Comparison of ENCODE assay signal across 8 cellular contexts in genomic region chr12:55933158-55933798, GRCh38. TPM values are rescaled to one million over a fixed set of nuclear protein-coding genes. Genes with fewer than 3 reads are reported as not detected.
DNase-seq lines count a peak whose midpoint lies in the region; ATAC-seq and TF ChIP-seq lines count a peak whose summit lies in the region.

No MANE protein-coding gene starts in this region.

- peaks cover 38 to 43% (median 42%) of the 10 kb centered on the region in 3 donors for H3K4me1 Mint-ChIP-seq in IgD-negative memory B cell
- peaks cover 59% of the 10 kb centered on the region for H3K4me1 Mint-ChIP-seq in MCF 10A (ENCODE audit: insufficient read depth, unreplicated experiment)

- H3K27ac Mint-ChIP-seq in IgD-negative memory B cell, result peak overlapping the region; percentile 59 to 98 (median 85)
- peak overlapping the region; percentile 89 for H3K27ac Mint-ChIP-seq in MCF 10A (ENCODE audit: low read depth, unreplicated experiment)

- POLR2A ChIA-PET in MCF 10A (lab: Yijun Ruan, JAX), result interaction anchor here (0.6 to 12.6 kb wide), 39 partner anchors 9 to 1777 kb away, joined by 3 to 207 read pairs (median 4); partner anchors contain the start of genes CBX5, CD63, DNAJC14 and ESYT1

- H3K9me3 Mint-ChIP-seq in IgD-negative memory B cell (no peaks in the 10 kb centered on the region), MCF 10A (ENCODE audit: unreplicated experiment) (no peaks in the 10 kb centered on the region)

- H3K36me3 Mint-ChIP-seq in IgD-negative memory B cell, result no peaks in the 10 kb centered on the region
- peaks cover 39% of the 10 kb centered on the region for H3K36me3 Mint-ChIP-seq in MCF 10A (ENCODE audit: insufficient read depth, unreplicated experiment)

- no TSS peak for BruUV-seq in MCF 10A (replicated peaks; lab: Mats Ljungman, UMichigan)

- ATAC-seq in GM18868 (IDR thresholded peaks at IDR 0.05; ENCODE audit: unreplicated experiment) (no peak), GM19328 (IDR thresholded peaks at IDR 0.05; ENCODE audit: unreplicated experiment) (no peak)

- CTCF ChIA-PET in MCF 10A (lab: Yijun Ruan, JAX), result interaction anchor here (0.6 to 2.7 kb wide), 16 partner anchors 9 to 203 kb away, joined by 3 to 8 read pairs (median 4); partner anchors contain the start of genes DNAJC14, ORMDL2 and SARNP

- H3K4me3 Mint-ChIP-seq in IgD-negative memory B cell (peak overlapping the region; percentile 90 to 100 (median 98)), MCF 10A (ENCODE audit: unreplicated experiment) (peak overlapping the region; percentile 79)

- DNase-seq in AG20443 (ENCODE audit: low spot score) (peak; percentile 50), MCF 10A (ENCODE audit: unreplicated experiment) (peak; percentile 95), myocyte (ENCODE audit: low read depth) (peak; percentile 42), NCI-H1436 (lab: John Stamatoyannopoulos, UW) (no peak), NCI-H146 treated with DMSO at 0.1 percent for 48 hours (lab: John Stamatoyannopoulos, UW; ENCODE audit: unreplicated experiment) (no peak)

- no peak for TF ChIP-seq CTCF in MCF 10A (IDR thresholded peaks at IDR 0.05; ENCODE audit: unreplicated experiment)

- H3K27me3 Mint-ChIP-seq in IgD-negative memory B cell, result no peaks in the 10 kb centered on the region
- no peaks in the 10 kb centered on the region for H3K27me3 Mint-ChIP-seq in MCF 10A (ENCODE audit: insufficient read depth, unreplicated experiment)

- intact Hi-C loops in MCF 10A (cut with micrococcal nuclease), result loop anchor here (2.0 kb wide), 1 partner anchor 40 kb away; no protein-coding TSS in a partner anchor

RNA-seq across cellular contexts. Expression of gene DGKA, which starts 2.3 kb away (rescaled TPM):
- 114 TPM for polyA plus RNA-seq in IgD-negative memory B cell
- total RNA-seq in MCF 10A (2022) (177 and 236 TPM in 2 replicates), myocyte (24.2 and 33.1 TPM in 2 replicates)
- polyA plus RNA-seq in myocyte (2012), result 63.1 TPM

RNA-seq across cellular contexts. Expression of gene PYM1, which starts 5.6 kb away (rescaled TPM):
- 76.5 TPM for polyA plus RNA-seq in IgD-negative memory B cell
- total RNA-seq in MCF 10A (2022) (50.5 and 56.5 TPM in 2 replicates), myocyte (29.3 and 32.5 TPM in 2 replicates)
- polyA plus RNA-seq in myocyte (2012), result 27.5 TPM

RNA-seq across cellular contexts. Expression of gene PMEL, which starts 32.6 kb away (rescaled TPM):
- polyA plus RNA-seq in IgD-negative memory B cell, result 1.1 TPM
- total RNA-seq in MCF 10A (2022) (0.59 TPM in 1 of 2 replicates, not detected in the other), myocyte (0.10 and 0.53 TPM in 2 replicates)
- polyA plus RNA-seq in myocyte (2012), result 0.33 TPM

RNA-seq across cellular contexts. Expression of gene CDK2, which starts 33.4 kb away (rescaled TPM):
- polyA plus RNA-seq in IgD-negative memory B cell, result 8.9 TPM
- total RNA-seq in MCF 10A (2022) (17.9 and 23.8 TPM in 2 replicates), myocyte (7.6 and 9.5 TPM in 2 replicates)
- 11.0 TPM for polyA plus RNA-seq in myocyte (2012)

RNA-seq across cellular contexts. Expression of gene RAB5B, which starts 40.6 kb away (rescaled TPM):
- 54.7 TPM for polyA plus RNA-seq in IgD-negative memory B cell
- total RNA-seq in MCF 10A (2022) (67.4 and 96.1 TPM in 2 replicates), myocyte (74.9 and 76.4 TPM in 2 replicates)
- 91.1 TPM for polyA plus RNA-seq in myocyte (2012)

Comparison
In these comparisons a context has a peak if more than half of its experiments do, and no peak if none do; other contexts are left out.
1. DNase-seq: peak in AG20443 (single experiment), MCF 10A (single experiment) and myocyte (single experiment); none in NCI-H1436 (single experiment) and NCI-H146 treated with DMSO at 0.1 percent for 48 hours (single experiment).